8 cellular contexts compared by ENCODE assay signal in genomic region chr5:1386274-1386717, GRCh38. TPM values are rescaled to one million over a fixed set of nuclear protein-coding genes. Genes with fewer than 3 reads are reported as not detected.
DNase-seq lines count a peak whose midpoint lies in the region; ATAC-seq and TF ChIP-seq lines count a peak whose summit lies in the region.

No MANE protein-coding gene starts in this region.

- H3K4me3 ChIP-seq in HUES48 (ENCODE audit: low read depth, low read length) (peak overlapping the region; percentile 73), astrocyte of the spinal cord (ENCODE audit: low read depth, low read length) (peak overlapping the region; percentile 36), spleen (peak overlapping the region; percentile 42 to 80 (median 60))

- CTCF ChIA-PET in CD4-positive, alpha-beta T cell (lab: Charles Lee), result no interaction called here

- peak overlapping the region; percentile 66 for H3K9ac ChIP-seq in HUES48 (ENCODE audit: low read depth, low read length)

- TF ChIP-seq POLR2A in spleen (IDR thresholded peaks at IDR 0.05), result no peak

- POLR2A ChIA-PET in CD4-positive, alpha-beta T cell (lab: Charles Lee), result interaction anchor here (0.7 to 3.7 kb wide), 20 partner anchors 9 to 493 kb away, joined by 3 to 38 read pairs (median 5); partner anchors contain the start of genes CLPTM1L, LPCAT1 and TRIP13

- H3K27me3 Mint-ChIP-seq in CD4-positive, alpha-beta T cell, result no peaks in the 10 kb centered on the region

- peaks cover 3% of the 10 kb centered on the region for H3K36me3 Mint-ChIP-seq in CD4-positive, alpha-beta T cell (ENCODE audit: low read depth)

- intact Hi-C loops in CD4-positive, alpha-beta T cell (cut with DNase I, micrococcal nuclease), result loop anchor here (1.0 to 10.0 kb wide), 6 partner anchors 41 to 491 kb away; partner anchors contain the start of genes BRD9 (in 1 of the 2), CLPTM1L (in 1 of the 2), LPCAT1 (in 1 of the 2) and MRPL36 (in 1 of the 2)
- intact Hi-C loops in spleen (cut with DNase I; ENCODE audit: low total_unique reads), result loop anchor here (10.0 kb wide), 1 partner anchor 259 kb away; no protein-coding TSS in a partner anchor

- in situ Hi-C loops in astrocyte of the spinal cord (cut with HindIII; ENCODE audit: low sequenced_read_pairs), result no loop called here

- no peaks in the 10 kb centered on the region for H3K27me3 ChIP-seq in CD4-positive, alpha-beta T cell (ENCODE audit: control insufficient read depth, insufficient read depth, low read length)
- H3K27me3 ChIP-seq in HUES48 (ENCODE audit: control insufficient read depth, insufficient read depth, low read length), result peaks cover 58% of the 10 kb centered on the region
- peaks cover 0 to 39% (median under 1%) of the 10 kb centered on the region in 7 donors for H3K27me3 ChIP-seq in spleen (replicated peaks in 1 of 7)

- peak overlapping the region; percentile 93 for H3K27ac ChIP-seq in CD4-positive, alpha-beta T cell (ENCODE audit: low read depth, low read length)
- H3K27ac ChIP-seq in HUES48 (ENCODE audit: low read depth, low read length) (no peak overlapping the region), spleen (peak overlapping the region; percentile 82 to 98 (median 92))

- H3K36me3 ChIP-seq in HUES48 (ENCODE audit: control insufficient read depth, insufficient read depth, low read length) (no peaks in the 10 kb centered on the region), spleen (no peaks in the 10 kb centered on the region)

- peaks cover 34% of the 10 kb centered on the region for H3K4me1 Mint-ChIP-seq in CD4-positive, alpha-beta T cell (ENCODE audit: low read depth)

- WGBS in spleen, 5 donors, result 1 to 2% (median 2%) methylated on average over 24 to 36 of the region's 36 CpGs

- H3K4me1 ChIP-seq in HUES48 (ENCODE audit: control insufficient read depth, insufficient read depth, low read length), result 0 out of 2 replicates have a peak, but pooled peaks cover 5% of the 10 kb centered on the region
- peaks cover 5 to 25% (median 17%) of the 10 kb centered on the region in 6 donors for H3K4me1 ChIP-seq in spleen

- peak; percentile 88 for ATAC-seq in CD4-positive, alpha-beta T cell (ENCODE audit: poor library complexity)
- peak; percentile 8 for ATAC-seq in GM19468 (IDR thresholded peaks at IDR 0.05; ENCODE audit: extremely low read depth, unreplicated experiment)
- no peak for ATAC-seq in HG03196 (IDR thresholded peaks at IDR 0.05; ENCODE audit: unreplicated experiment)

- peak; percentile 65 to 82 (median 74) for DNase-seq in CD4-positive, alpha-beta T cell
- peak; percentile 35 to 82 (median 64) for DNase-seq in T-helper 1 cell
- peak; percentile 10 for DNase-seq in astrocyte of the spinal cord (ENCODE audit: low read depth, low spot score)
- peak; percentile 85 for DNase-seq in iPS-NIHi11 (ENCODE audit: low spot score)
- DNase-seq in spleen, result peak; percentile 93

- peak overlapping the region; percentile 99 for H3K27ac Mint-ChIP-seq in CD4-positive, alpha-beta T cell

- no peaks in the 10 kb centered on the region for H3K9me3 ChIP-seq in CD4-positive, alpha-beta T cell (ENCODE audit: control insufficient read depth, low read length)
- H3K9me3 ChIP-seq in HUES48 (ENCODE audit: control insufficient read depth, insufficient read depth, low read length) (no peaks in the 10 kb centered on the region), spleen (no peaks in the 10 kb centered on the region)

- H3K9me3 Mint-ChIP-seq in CD4-positive, alpha-beta T cell, result no peaks in the 10 kb centered on the region

- TF ChIP-seq CTCF in CD4-positive, alpha-beta T cell (IDR thresholded peaks at IDR 0.05), result no peak
- TF ChIP-seq CTCF in astrocyte of the spinal cord (IDR thresholded peaks at IDR 0.05; ENCODE audit: low read depth, low read length) (no peak), spleen (IDR thresholded peaks at IDR 0.05 in 8 of 11, conservative IDR thresholded peaks at IDR 0.05 in 3 of 11) (no peak)

- H3K4me3 Mint-ChIP-seq in CD4-positive, alpha-beta T cell, result peak overlapping the region; percentile 99

RNA-seq across cellular contexts. Expression of gene CLPTM1L, which starts 41.4 kb away (rescaled TPM):
- 10 to 100 TPM; 47.2 to 47.4 TPM for total RNA-seq in CD4-positive, alpha-beta T cell
- 100 to 1,000 TPM in 3 of 7 donors, 10 to 100 TPM in 4; 87.2 to 118 (median 99.9) TPM for total RNA-seq in spleen
- 10 to 100 TPM; 39.7 to 55.6 (median 45.1) TPM for polyA plus RNA-seq in spleen

RNA-seq across cellular contexts. Expression of gene SLC6A3, which starts 58.9 kb away (rescaled TPM):
- total RNA-seq in CD4-positive, alpha-beta T cell, result under 1 TPM in 1 of 2 experiments, not detected in 1; 0.08 TPM
- total RNA-seq in spleen, result under 1 TPM in 3 of 7 donors, not detected in 4; 0.09 to 0.27 (median 0.18) TPM
- polyA plus RNA-seq in spleen, result under 1 TPM; 0.02 to 0.06 (median 0.03) TPM

Comparison
In these comparisons a context has a peak if more than half of its experiments do, and no peak if none do; other contexts are left out.
1. DNase-seq: peak in every context shown above with its lines; median percentile 93 in spleen; 85 in iPS-NIHi11; 74 in CD4-positive, alpha-beta T cell; 64 in T-helper 1 cell; 10 in astrocyte of the spinal cord.